In genomic region chr10:11448190-11448544, GRCh38 we compare ENCODE assay signal across 12 cellular contexts.
DNase-seq lines count a peak whose midpoint lies in the region; ATAC-seq and TF ChIP-seq lines count a peak whose summit lies in the region.
"Had no signal": no experiment of that assay in that cellular context is flagged by ENCODE, and none has a peak within 500 bp of the region (broad histone marks: within the 10 kb centered on the region; RNA-seq: fewer than 3 reads in every experiment).

No MANE protein-coding gene starts in this region.

- no peaks in the 10 kb centered on the region for H3K79me2 ChIP-seq in KMS-11 (ENCODE audit: insufficient read depth, low read depth)

- H4K20me1 ChIP-seq in KMS-11 (ENCODE audit: insufficient read depth), result no peaks in the 10 kb centered on the region

- H3K4me2 ChIP-seq in KMS-11, result peak overlapping the region; percentile 83

- no peak for DNase-seq in GM06990 (ENCODE audit: extremely low read depth, insufficient read length)
- DNase-seq in putamen (ENCODE audit: low spot score), result no peak
- no peak for DNase-seq in germinal center (ENCODE audit: low spot score)
- no peak for DNase-seq in effector CD8-positive, alpha-beta T cell (lab: John Stamatoyannopoulos, UW)
- no peak for DNase-seq in SHP77 (lab: John Stamatoyannopoulos, UW)
- DNase-seq: AML-193; brain microvascular endothelial cell; mammary epithelial cell; stimulated activated naive CD8-positive, alpha-beta T cell treated with anti-CD3 and anti-CD28 coated beads, Interleukin-15, amount 100 ng/mL, for 72 hours had no signal

- H3K4me1 ChIP-seq in KMS-11 (ENCODE audit: low read depth, poor library complexity, severe bottlenecking), result peaks cover 30% of the 10 kb centered on the region

- H3K4me3 ChIP-seq in GM06990 (replicated peaks; ENCODE audit: low read depth, low read length), result peak overlapping the region; percentile 21; the same call in 1 of the 2 replicates
- peak overlapping the region; percentile 36 for H3K4me3 ChIP-seq in KMS-11 (IDR thresholded peaks at IDR 0.05; ENCODE audit: insufficient read depth, low read depth, low read length)

- peak; percentile 58 for ATAC-seq in GM19351 (IDR thresholded peaks at IDR 0.05; ENCODE audit: unreplicated experiment)
- ATAC-seq in HG02870 (IDR thresholded peaks at IDR 0.05; ENCODE audit: unreplicated experiment), result peak; percentile 55
- ATAC-seq: stimulated activated naive CD8-positive, alpha-beta T cell treated with anti-CD3 and anti-CD28 coated beads, Interleukin-15, amount 100 ng/mL, for 72 hours had no signal

- H3K27me3 ChIP-seq in GM06990 (replicated peaks; ENCODE audit: control insufficient read depth, insufficient read depth, low read length) (no peaks in the 10 kb centered on the region), KMS-11 (ENCODE audit: insufficient read depth, low read depth) (no peaks in the 10 kb centered on the region)
- H3K27me3 ChIP-seq: brain microvascular endothelial cell had no signal

- peak overlapping the region; percentile 29; the same call in 1 of the 2 replicates for H3K27ac ChIP-seq in KMS-11
- H3K27ac ChIP-seq: brain microvascular endothelial cell had no signal

- TF ChIP-seq CTCF in GM06990 (IDR thresholded peaks at IDR 0.05; ENCODE audit: insufficient read depth, low read length, poor library complexity, severe bottlenecking) (no peak), KMS-11 (conservative IDR thresholded peaks at IDR 0.05; ENCODE audit: low read depth, low read length) (no peak)

- peak overlapping the region; percentile 66 for H2AFZ ChIP-seq in KMS-11 (ENCODE audit: low read depth)

- H3K36me3 ChIP-seq in GM06990 (ENCODE audit: control insufficient read depth, insufficient read depth, low read length) (no peaks in the 10 kb centered on the region), KMS-11 (ENCODE audit: insufficient read depth) (no peaks in the 10 kb centered on the region)
- H3K36me3 ChIP-seq: brain microvascular endothelial cell had no signal

- peak overlapping the region; percentile 12; the same call in 1 of the 2 replicates for H3K9ac ChIP-seq in KMS-11
